In the genomic region with DNA sequence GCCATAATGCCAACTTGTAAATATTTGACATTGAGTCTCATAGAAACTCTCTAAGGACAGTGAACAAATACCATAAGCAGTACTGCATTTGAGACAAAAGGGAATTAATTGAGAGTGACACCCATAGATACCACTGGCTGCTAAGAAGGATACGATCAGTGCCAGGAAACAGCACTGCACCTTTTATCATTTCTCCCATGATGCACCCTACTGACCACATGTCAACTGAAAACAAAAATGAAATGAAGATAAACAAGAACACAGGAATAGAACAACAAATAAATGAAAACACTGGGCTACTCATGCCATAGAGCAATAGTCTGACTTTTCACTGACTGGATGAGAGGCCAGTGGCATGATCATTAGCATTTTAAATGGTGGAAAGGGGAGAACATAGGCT, we compare ENCODE assay signal across 27 cellular contexts.
"Had no signal": no experiment of that assay in that cellular context is flagged by ENCODE, and none has a peak within 500 bp of the region (broad histone marks: within the 10 kb centered on the region; RNA-seq: fewer than 3 reads in every experiment).

No MANE protein-coding gene starts in this region.

- H3K27me3 ChIP-seq: ascending aorta, breast epithelium, cardiac muscle cell, colonic mucosa, esophagus squamous epithelium had no signal

- H3K36me3 ChIP-seq: ascending aorta, breast epithelium, cardiac muscle cell, colonic mucosa, esophagus squamous epithelium had no signal

- H3K4me1 ChIP-seq: ascending aorta, breast epithelium, colonic mucosa, esophagus squamous epithelium had no signal

- H3K4me3 ChIP-seq: ascending aorta, breast epithelium, cardiac muscle cell, colonic mucosa, esophagus squamous epithelium had no signal

- H3K27ac ChIP-seq: ascending aorta, breast epithelium, cardiac muscle cell, colonic mucosa, epithelial cell of prostate, esophagus squamous epithelium had no signal

- ATAC-seq: activated CD4-positive, alpha-beta T cell treated with anti-CD3 and anti-CD28 coated beads for 36 hours; activated naive CD4-positive, alpha-beta T cell treated with anti-CD3 and anti-CD28 coated beads, Interleukin-2, amount 50 U/mL, for 72 hours; activated T-cell treated with anti-CD3 and anti-CD28 coated beads, Interleukin-2, amount 50 U/mL, for 72 hours; T-helper 17 cell had no signal

- H3K9me3 ChIP-seq: ascending aorta, breast epithelium, colonic mucosa, esophagus squamous epithelium had no signal

- DNase-seq: activated CD4-positive, alpha-beta memory T cell treated with anti-CD3 and anti-CD28 coated beads, Interleukin-2, amount 10 ng/mL, durations not matched to agents 7 days and 5 days; activated CD4-positive, alpha-beta T cell treated with anti-CD3 and anti-CD28 coated beads for 36 hours; activated CD4-positive, alpha-beta T cell treated with anti-CD3 and anti-CD28 coated beads, Interleukin-2, amount 10 ng/mL, durations not matched to agents 24 days and 14 days; activated CD4-positive, CD25-positive, alpha-beta regulatory T cell; activated CD4-positive, CD25-positive, alpha-beta regulatory T cell treated with anti-CD3 and anti-CD28 coated beads, Interleukin-2, amount 50 U/mL, for 72 hours; activated CD8-positive, alpha-beta memory T cell treated with anti-CD3 and anti-CD28 coated beads, Interleukin-2, amount 50 U/mL, for 48 hours; activated gamma-delta T cell; activated naive CD4-positive, alpha-beta T cell; activated naive CD4-positive, alpha-beta T cell treated with anti-CD3 and anti-CD28 coated beads, Interleukin-2, amount 10 ng/mL, durations not matched to agents 7 days and 5 days; activated naive CD8-positive, alpha-beta T cell treated with anti-CD3 and anti-CD28 coated beads, Interleukin-2, amount 10 ng/mL, durations not matched to agents 7 days and 5 days; activated T-cell treated with anti-CD3 and anti-CD28 coated beads for 4 hours; activated T-cell treated with anti-CD3 and anti-CD28 coated beads, Interleukin-2, amount 50 U/mL, for 24 hours; activated T-cell treated with anti-CD3 and anti-CD28 coated beads, Interleukin-2, amount 50 U/mL, for 72 hours; central memory CD4-positive, alpha-beta T cell; cerebellar nuclear complex; colonic mucosa; effector CD8-positive, alpha-beta T cell; esophagus squamous epithelium; foreskin fibroblast; head of caudate nucleus; T-helper 17 cell; T1000 had no signal
